Comparison of ENCODE assay signal across 9 cellular contexts in genomic region chr9:6759114-6759977, GRCh38. TPM values are rescaled to one million over a fixed set of nuclear protein-coding genes. Genes with fewer than 3 reads are reported as not detected.
DNase-seq lines count a peak whose midpoint lies in the region; ATAC-seq, FAIRE-seq and TF ChIP-seq lines count a peak whose summit lies in the region.
"Had no signal": no experiment of that assay in that cellular context is flagged by ENCODE, and none has a peak within 500 bp of the region (broad histone marks: within the 10 kb centered on the region; RNA-seq: fewer than 3 reads in every experiment).

No MANE protein-coding gene starts in this region.

- FAIRE-seq in bronchial epithelial cell (lab: Jason Lieb, UNC), result no peak
- FAIRE-seq: TTC549 had no signal

- ATAC-seq in GM19025 (IDR thresholded peaks at IDR 0.05; ENCODE audit: low read depth, unreplicated experiment) (peak; percentile 1), HG03442 (IDR thresholded peaks at IDR 0.05; ENCODE audit: unreplicated experiment) (peak; percentile 4), lower lobe of right lung (no peak)

- intact Hi-C loops in lower lobe of right lung (cut with DNase I), result no loop called here

- H3K4me3 ChIP-seq in bronchial epithelial cell (ENCODE audit: low read depth, low read length) (peak overlapping the region; percentile 54), lower lobe of right lung (peak overlapping the region; percentile 96)

- POLR2A ChIA-PET in HEK293T (lab: Yijun Ruan, JAX), result interaction anchor here (3.1 kb wide), 1 partner anchor 78 kb away, joined by 17 read pairs; no protein-coding TSS in a partner anchor

- no peaks in the 10 kb centered on the region for H3K9me3 ChIP-seq in lower lobe of right lung

- TF ChIP-seq CTCF in C4-2B (conservative IDR thresholded peaks at IDR 0.05) (no peak), bronchial epithelial cell (IDR thresholded peaks at IDR 0.05; ENCODE audit: insufficient read depth, low read length, severe bottlenecking) (no peak), lower lobe of right lung (IDR thresholded peaks at IDR 0.05) (no peak)

- H3K27me3 ChIP-seq in bronchial epithelial cell (ENCODE audit: control insufficient read depth, insufficient read depth, low read length), result no peaks in the 10 kb centered on the region
- no peaks in the 10 kb centered on the region for H3K27me3 ChIP-seq in lower lobe of right lung (ENCODE audit: low read depth)

- no peaks in the 10 kb centered on the region for H3K36me3 ChIP-seq in bronchial epithelial cell (ENCODE audit: control insufficient read depth, insufficient read depth, low read length)
- H3K36me3 ChIP-seq in lower lobe of right lung, result no peaks in the 10 kb centered on the region

- H3K27ac ChIP-seq in C4-2B (peak overlapping the region; percentile 90), lower lobe of right lung (peak overlapping the region; percentile 97), temporal lobe (ENCODE audit: low read depth, low read length) (peak overlapping the region; percentile 93)

- peaks cover 16% of the 10 kb centered on the region for H3K4me1 ChIP-seq in lower lobe of right lung

- CTCF ChIA-PET in HEK293T (lab: Yijun Ruan, JAX), result no interaction called here

- peak; percentile 69 for DNase-seq in SKM-1 treated with dmso at 0.1 percent for 144 hours (lab: John Stamatoyannopoulos, UW; ENCODE audit: unreplicated experiment)
- peak; percentile 62 for DNase-seq in bronchial epithelial cell (ENCODE audit: low read depth)
- DNase-seq in lower lobe of right lung, result no peak
- DNase-seq in HEK293T (ENCODE audit: extremely low spot score), result no peak

TF ChIP-seq in HEK293T, 16 proteins besides CTCF, POLR2A, EP300 and RAD21:
- TF ChIP-seq ZNF384 (IDR thresholded peaks at IDR 0.05), result no peak
- no peak for TF ChIP-seq NFRKB (IDR thresholded peaks at IDR 0.05)
- no peak for TF ChIP-seq TARDBP (IDR thresholded peaks at IDR 0.05)
- no peak for TF ChIP-seq BHLHE40 (IDR thresholded peaks at IDR 0.05; ENCODE audit: borderline replicate concordance)
- TF ChIP-seq FOXM1 (IDR thresholded peaks at IDR 0.05; ENCODE audit: borderline replicate concordance), result no peak
- TF ChIP-seq LEF1 (IDR thresholded peaks at IDR 0.05; ENCODE audit: borderline replicate concordance), result no peak
- TF ChIP-seq ARNT (IDR thresholded peaks at IDR 0.05), result no peak
- no peak for TF ChIP-seq PKNOX1 (IDR thresholded peaks at IDR 0.05)
- TF ChIP-seq SP1 (IDR thresholded peaks at IDR 0.05), result no peak
- TF ChIP-seq FOXK2 (IDR thresholded peaks at IDR 0.05), result no peak
- no peak for TF ChIP-seq FOXA1 (IDR thresholded peaks at IDR 0.05)
- no peak for TF ChIP-seq ELF4 (IDR thresholded peaks at IDR 0.05)
- TF ChIP-seq SUZ12 (IDR thresholded peaks at IDR 0.05), result no peak
- no peak for TF ChIP-seq CTBP1 (IDR thresholded peaks at IDR 0.05; ENCODE audit: borderline replicate concordance)
- no peak for TF ChIP-seq L3MBTL2 (conservative IDR thresholded peaks at IDR 0.05)

RNA-seq across cellular contexts. Expression of gene KDM4C, which starts 1.6 kb away (rescaled TPM):
- total RNA-seq in bronchial epithelial cell, result 36.6 and 44.0 TPM in 2 replicates
- total RNA-seq in lower lobe of right lung, result 39.8 TPM
- total RNA-seq in temporal lobe, result 33.9 TPM

Comparison
In these comparisons a context has a peak if more than half of its experiments do, and no peak if none do; other contexts are left out.
1. ATAC-seq: peak in GM19025 (single experiment) and HG03442 (single experiment); none in lower lobe of right lung (0 of 2).
2. DNase-seq: peak in SKM-1 treated with dmso at 0.1 percent for 144 hours (single experiment) and bronchial epithelial cell (single experiment); none in lower lobe of right lung (single experiment) and HEK293T (single experiment).
3. Peak in every context shown above with its lines, with median percentiles within 50 percentile points of each other: H3K27ac ChIP-seq.